ENCODE assay signal across 1 cellular context in genomic region chr3:122680381-122681293, GRCh38.
TF ChIP-seq lines count a peak whose summit lies in the region.

A gene with protein sequence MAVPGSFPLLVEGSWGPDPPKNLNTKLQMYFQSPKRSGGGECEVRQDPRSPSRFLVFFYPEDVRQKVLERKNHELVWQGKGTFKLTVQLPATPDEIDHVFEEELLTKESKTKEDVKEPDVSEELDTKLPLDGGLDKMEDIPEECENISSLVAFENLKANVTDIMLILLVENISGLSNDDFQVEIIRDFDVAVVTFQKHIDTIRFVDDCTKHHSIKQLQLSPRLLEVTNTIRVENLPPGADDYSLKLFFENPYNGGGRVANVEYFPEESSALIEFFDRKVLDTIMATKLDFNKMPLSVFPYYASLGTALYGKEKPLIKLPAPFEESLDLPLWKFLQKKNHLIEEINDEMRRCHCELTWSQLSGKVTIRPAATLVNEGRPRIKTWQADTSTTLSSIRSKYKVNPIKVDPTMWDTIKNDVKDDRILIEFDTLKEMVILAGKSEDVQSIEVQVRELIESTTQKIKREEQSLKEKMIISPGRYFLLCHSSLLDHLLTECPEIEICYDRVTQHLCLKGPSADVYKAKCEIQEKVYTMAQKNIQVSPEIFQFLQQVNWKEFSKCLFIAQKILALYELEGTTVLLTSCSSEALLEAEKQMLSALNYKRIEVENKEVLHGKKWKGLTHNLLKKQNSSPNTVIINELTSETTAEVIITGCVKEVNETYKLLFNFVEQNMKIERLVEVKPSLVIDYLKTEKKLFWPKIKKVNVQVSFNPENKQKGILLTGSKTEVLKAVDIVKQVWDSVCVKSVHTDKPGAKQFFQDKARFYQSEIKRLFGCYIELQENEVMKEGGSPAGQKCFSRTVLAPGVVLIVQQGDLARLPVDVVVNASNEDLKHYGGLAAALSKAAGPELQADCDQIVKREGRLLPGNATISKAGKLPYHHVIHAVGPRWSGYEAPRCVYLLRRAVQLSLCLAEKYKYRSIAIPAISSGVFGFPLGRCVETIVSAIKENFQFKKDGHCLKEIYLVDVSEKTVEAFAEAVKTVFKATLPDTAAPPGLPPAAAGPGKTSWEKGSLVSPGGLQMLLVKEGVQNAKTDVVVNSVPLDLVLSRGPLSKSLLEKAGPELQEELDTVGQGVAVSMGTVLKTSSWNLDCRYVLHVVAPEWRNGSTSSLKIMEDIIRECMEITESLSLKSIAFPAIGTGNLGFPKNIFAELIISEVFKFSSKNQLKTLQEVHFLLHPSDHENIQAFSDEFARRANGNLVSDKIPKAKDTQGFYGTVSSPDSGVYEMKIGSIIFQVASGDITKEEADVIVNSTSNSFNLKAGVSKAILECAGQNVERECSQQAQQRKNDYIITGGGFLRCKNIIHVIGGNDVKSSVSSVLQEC (N-terminal part only) (plus strand): TSS chr3:122680839. CDS start chr3:122680884, 45 bp downstream.

TF ChIP-seq in HepG2, 621 proteins besides CTCF, POLR2A, EP300 and RAD21 (continued from another document and continues in another):
- TF ChIP-seq ZNF441 (CRISPR knock-in tag; IDR thresholded peaks at IDR 0.05; ENCODE audit: borderline replicate concordance): peak; percentile 24; the same call in 1 of the 2 replicates
- peak; percentile 90 for TF ChIP-seq ZFX (CRISPR knock-in tag; IDR thresholded peaks at IDR 0.05; ENCODE audit: low read depth)
- no peak for TF ChIP-seq ZNF737 (CRISPR knock-in tag; IDR thresholded peaks at IDR 0.05; ENCODE audit: borderline replicate concordance)
- TF ChIP-seq HDAC2 (CRISPR knock-in tag; IDR thresholded peaks at IDR 0.05): no peak
- no peak for TF ChIP-seq ZNF543 (CRISPR knock-in tag; IDR thresholded peaks at IDR 0.05)
- no peak for TF ChIP-seq KDM5A (IDR thresholded peaks at IDR 0.05; ENCODE audit: borderline replicate concordance, low read length)
- no peak for TF ChIP-seq SP5 (CRISPR knock-in tag; IDR thresholded peaks at IDR 0.05; ENCODE audit: borderline replicate concordance, low read depth)
- no peak for TF ChIP-seq NAIF1 (CRISPR knock-in tag; IDR thresholded peaks at IDR 0.05; ENCODE audit: borderline replicate concordance)
- TF ChIP-seq PLRG1 (conservative IDR thresholded peaks at IDR 0.05): no peak
- no peak for TF ChIP-seq RFXAP (CRISPR knock-in tag; IDR thresholded peaks at IDR 0.05; ENCODE audit: borderline replicate concordance)
- no peak for TF ChIP-seq HMG20A (CRISPR knock-in tag; IDR thresholded peaks at IDR 0.05; ENCODE audit: borderline replicate concordance)
- no peak for TF ChIP-seq ZBTB38 (CRISPR knock-in tag; IDR thresholded peaks at IDR 0.05)
- no peak for TF ChIP-seq KDM5B (CRISPR knock-in tag; IDR thresholded peaks at IDR 0.05; ENCODE audit: borderline replicate concordance)
- no peak; the same call in 1 of the 2 replicates for TF ChIP-seq ZNF772 (CRISPR knock-in tag; IDR thresholded peaks at IDR 0.05)
- TF ChIP-seq ZNF775 (CRISPR knock-in tag; IDR thresholded peaks at IDR 0.05; ENCODE audit: borderline replicate concordance): no peak
- TF ChIP-seq, protein P1, sequence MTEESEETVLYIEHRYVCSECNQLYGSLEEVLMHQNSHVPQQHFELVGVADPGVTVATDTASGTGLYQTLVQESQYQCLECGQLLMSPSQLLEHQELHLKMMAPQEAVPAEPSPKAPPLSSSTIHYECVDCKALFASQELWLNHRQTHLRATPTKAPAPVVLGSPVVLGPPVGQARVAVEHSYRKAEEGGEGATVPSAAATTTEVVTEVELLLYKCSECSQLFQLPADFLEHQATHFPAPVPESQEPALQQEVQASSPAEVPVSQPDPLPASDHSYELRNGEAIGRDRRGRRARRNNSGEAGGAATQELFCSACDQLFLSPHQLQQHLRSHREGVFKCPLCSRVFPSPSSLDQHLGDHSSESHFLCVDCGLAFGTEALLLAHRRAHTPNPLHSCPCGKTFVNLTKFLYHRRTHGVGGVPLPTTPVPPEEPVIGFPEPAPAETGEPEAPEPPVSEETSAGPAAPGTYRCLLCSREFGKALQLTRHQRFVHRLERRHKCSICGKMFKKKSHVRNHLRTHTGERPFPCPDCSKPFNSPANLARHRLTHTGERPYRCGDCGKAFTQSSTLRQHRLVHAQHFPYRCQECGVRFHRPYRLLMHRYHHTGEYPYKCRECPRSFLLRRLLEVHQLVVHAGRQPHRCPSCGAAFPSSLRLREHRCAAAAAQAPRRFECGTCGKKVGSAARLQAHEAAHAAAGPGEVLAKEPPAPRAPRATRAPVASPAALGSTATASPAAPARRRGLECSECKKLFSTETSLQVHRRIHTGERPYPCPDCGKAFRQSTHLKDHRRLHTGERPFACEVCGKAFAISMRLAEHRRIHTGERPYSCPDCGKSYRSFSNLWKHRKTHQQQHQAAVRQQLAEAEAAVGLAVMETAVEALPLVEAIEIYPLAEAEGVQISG (CRISPR knock-in tag; IDR thresholded peaks at IDR 0.05): 0 out of 2 replicates have a peak, but pooled peaks have one; percentile 43
- TF ChIP-seq RARA (CRISPR knock-in tag; IDR thresholded peaks at IDR 0.05): peak; percentile 22; the same call in 1 of the 2 replicates
- 0 out of 2 replicates have a peak, but pooled peaks have one; percentile 50 for TF ChIP-seq ZNF329 (CRISPR knock-in tag; IDR thresholded peaks at IDR 0.05; ENCODE audit: low read depth)
- peak; percentile 29 for TF ChIP-seq YY1 (IDR thresholded peaks at IDR 0.05; ENCODE audit: insufficient read depth, insufficient replicate concordance, low read depth, low read length)
- no peak for TF ChIP-seq ZFP36 (IDR thresholded peaks at IDR 0.05; ENCODE audit: borderline replicate concordance, low read depth, low read length, partially characterized antibody)
- TF ChIP-seq THAP9 (CRISPR knock-in tag; IDR thresholded peaks at IDR 0.05; ENCODE audit: borderline replicate concordance): no peak
- TF ChIP-seq HDAC6 (IDR thresholded peaks at IDR 0.05; ENCODE audit: low read depth, low read length): no peak
- no peak for TF ChIP-seq ZNF260 (CRISPR knock-in tag; IDR thresholded peaks at IDR 0.05; ENCODE audit: borderline replicate concordance, low read depth)
- no peak for TF ChIP-seq ZNF251 (CRISPR knock-in tag; IDR thresholded peaks at IDR 0.05)
- no peak for TF ChIP-seq SCMH1 (CRISPR knock-in tag; IDR thresholded peaks at IDR 0.05; ENCODE audit: borderline replicate concordance)
- peak; percentile 61 for TF ChIP-seq ZNF232 (CRISPR knock-in tag; IDR thresholded peaks at IDR 0.05; ENCODE audit: borderline replicate concordance)
- peak; percentile 82; the same call in 1 of the 2 replicates for TF ChIP-seq ZNF564 (CRISPR knock-in tag; IDR thresholded peaks at IDR 0.05)
- no peak for TF ChIP-seq ZNF367 (CRISPR knock-in tag; IDR thresholded peaks at IDR 0.05; ENCODE audit: borderline replicate concordance)
- TF ChIP-seq MTERF4 (CRISPR knock-in tag; IDR thresholded peaks at IDR 0.05): 0 out of 2 replicates have a peak, but pooled peaks have one; percentile 67
- no peak; the same call in none of the 2 replicates for TF ChIP-seq TAF1 (CRISPR knock-in tag; IDR thresholded peaks at IDR 0.05)
- TF ChIP-seq RXRB (CRISPR knock-in tag; IDR thresholded peaks at IDR 0.05; ENCODE audit: borderline replicate concordance): 0 out of 2 replicates have a peak, but pooled peaks have one; percentile 7
- TF ChIP-seq HDAC1 (CRISPR knock-in tag; IDR thresholded peaks at IDR 0.05): peak; percentile 51; the same call in 1 of the 2 replicates
- TF ChIP-seq, protein P2, sequence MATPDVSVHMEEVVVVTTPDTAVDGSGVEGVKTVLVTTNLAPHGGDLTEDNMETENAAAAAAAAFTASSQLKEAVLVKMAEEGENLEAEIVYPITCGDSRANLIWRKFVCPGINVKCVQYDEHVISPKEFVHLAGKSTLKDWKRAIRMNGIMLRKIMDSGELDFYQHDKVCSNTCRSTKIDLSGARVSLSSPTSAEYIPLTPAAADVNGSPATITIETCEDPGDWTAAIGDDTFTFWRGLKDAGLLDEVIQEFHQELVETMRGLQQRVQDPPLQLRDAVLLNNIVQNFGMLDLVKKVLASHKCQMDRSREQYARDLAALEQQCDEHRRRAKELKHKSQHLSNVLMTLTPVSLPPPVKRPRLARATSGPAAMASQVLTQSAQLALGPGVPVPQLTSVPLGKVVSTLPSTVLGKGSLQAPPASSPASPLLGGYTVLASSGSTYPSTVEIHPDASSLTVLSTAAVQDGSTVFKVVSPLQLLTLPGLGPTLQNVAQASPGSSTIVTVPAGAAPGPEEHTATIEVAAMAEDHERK (CRISPR knock-in tag; IDR thresholded peaks at IDR 0.05; ENCODE audit: low read depth): no peak
- TF ChIP-seq ATF3 (CRISPR knock-in tag; IDR thresholded peaks at IDR 0.05): no peak
- TF ChIP-seq ZKSCAN8 (CRISPR knock-in tag; IDR thresholded peaks at IDR 0.05; ENCODE audit: borderline replicate concordance): no peak
- no peak for TF ChIP-seq REXO4 (CRISPR knock-in tag; IDR thresholded peaks at IDR 0.05; ENCODE audit: borderline replicate concordance)
- TF ChIP-seq ZNF430 (CRISPR knock-in tag; IDR thresholded peaks at IDR 0.05): no peak
- TF ChIP-seq ZNF331 (CRISPR knock-in tag; IDR thresholded peaks at IDR 0.05): no peak; the same call in 1 of the 2 replicates
- no peak for TF ChIP-seq MXD3 (CRISPR knock-in tag; IDR thresholded peaks at IDR 0.05)
- no peak for TF ChIP-seq HOXA9 (CRISPR knock-in tag; IDR thresholded peaks at IDR 0.05; ENCODE audit: borderline replicate concordance)
- no peak for TF ChIP-seq POLR2AphosphoS2 (IDR thresholded peaks at IDR 0.05; ENCODE audit: low read depth, low read length)
- TF ChIP-seq, protein P3, sequence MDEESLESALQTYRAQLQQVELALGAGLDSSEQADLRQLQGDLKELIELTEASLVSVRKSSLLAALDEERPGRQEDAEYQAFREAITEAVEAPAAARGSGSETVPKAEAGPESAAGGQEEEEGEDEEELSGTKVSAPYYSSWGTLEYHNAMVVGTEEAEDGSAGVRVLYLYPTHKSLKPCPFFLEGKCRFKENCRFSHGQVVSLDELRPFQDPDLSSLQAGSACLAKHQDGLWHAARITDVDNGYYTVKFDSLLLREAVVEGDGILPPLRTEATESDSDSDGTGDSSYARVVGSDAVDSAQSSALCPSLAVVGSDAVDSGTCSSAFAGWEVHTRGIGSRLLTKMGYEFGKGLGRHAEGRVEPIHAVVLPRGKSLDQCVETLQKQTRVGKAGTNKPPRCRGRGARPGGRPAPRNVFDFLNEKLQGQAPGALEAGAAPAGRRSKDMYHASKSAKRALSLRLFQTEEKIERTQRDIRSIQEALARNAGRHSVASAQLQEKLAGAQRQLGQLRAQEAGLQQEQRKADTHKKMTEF (CRISPR knock-in tag; IDR thresholded peaks at IDR 0.05): 0 out of 2 replicates have a peak, but pooled peaks have one; percentile 14
- TF ChIP-seq, protein P4, sequence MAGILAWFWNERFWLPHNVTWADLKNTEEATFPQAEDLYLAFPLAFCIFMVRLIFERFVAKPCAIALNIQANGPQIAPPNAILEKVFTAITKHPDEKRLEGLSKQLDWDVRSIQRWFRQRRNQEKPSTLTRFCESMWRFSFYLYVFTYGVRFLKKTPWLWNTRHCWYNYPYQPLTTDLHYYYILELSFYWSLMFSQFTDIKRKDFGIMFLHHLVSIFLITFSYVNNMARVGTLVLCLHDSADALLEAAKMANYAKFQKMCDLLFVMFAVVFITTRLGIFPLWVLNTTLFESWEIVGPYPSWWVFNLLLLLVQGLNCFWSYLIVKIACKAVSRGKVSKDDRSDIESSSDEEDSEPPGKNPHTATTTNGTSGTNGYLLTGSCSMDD (CRISPR knock-in tag; IDR thresholded peaks at IDR 0.05): no peak
- TF ChIP-seq HNRNPH1 (optimal IDR thresholded peaks at IDR 0.05; ENCODE audit: low read depth, low read length): no peak
- no peak; the same call in 1 of the 2 replicates for TF ChIP-seq FOXC1 (CRISPR knock-in tag; IDR thresholded peaks at IDR 0.05; ENCODE audit: borderline replicate concordance)
- TF ChIP-seq ZNF317 (CRISPR knock-in tag; IDR thresholded peaks at IDR 0.05): 0 out of 2 replicates have a peak, but pooled peaks have one; percentile 25
- TF ChIP-seq, protein P5, sequence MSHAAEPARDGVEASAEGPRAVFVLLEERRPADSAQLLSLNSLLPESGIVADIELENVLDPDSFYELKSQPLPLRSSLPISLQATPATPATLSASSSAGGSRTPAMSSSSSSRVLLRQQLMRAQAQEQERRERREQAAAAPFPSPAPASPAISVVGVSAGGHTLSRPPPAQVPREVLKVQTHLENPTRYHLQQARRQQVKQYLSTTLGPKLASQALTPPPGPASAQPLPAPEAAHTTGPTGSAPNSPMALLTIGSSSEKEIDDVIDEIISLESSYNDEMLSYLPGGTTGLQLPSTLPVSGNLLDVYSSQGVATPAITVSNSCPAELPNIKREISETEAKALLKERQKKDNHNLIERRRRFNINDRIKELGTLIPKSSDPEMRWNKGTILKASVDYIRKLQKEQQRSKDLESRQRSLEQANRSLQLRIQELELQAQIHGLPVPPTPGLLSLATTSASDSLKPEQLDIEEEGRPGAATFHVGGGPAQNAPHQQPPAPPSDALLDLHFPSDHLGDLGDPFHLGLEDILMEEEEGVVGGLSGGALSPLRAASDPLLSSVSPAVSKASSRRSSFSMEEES (CRISPR knock-in tag; IDR thresholded peaks at IDR 0.05): no peak
